3 cellular contexts compared by ENCODE assay signal in genomic region chr16:8975039-8975438, GRCh38.
TF ChIP-seq lines count a peak whose summit lies in the region.

No MANE protein-coding gene starts in this region.

TF ChIP-seq in GM23338, 12 proteins besides CTCF, POLR2A, EP300 and RAD21 (continues in another document):
- no peak for TF ChIP-seq EZH2phosphoT487 (IDR thresholded peaks at IDR 0.05; ENCODE audit: unreplicated experiment)
- no peak for TF ChIP-seq ZNF462 (CRISPR knock-in tag; IDR thresholded peaks at IDR 0.05)

TF ChIP-seq in K562, 482 proteins besides CTCF, POLR2A, EP300 and RAD21:
- TF ChIP-seq HNRNPLL (IDR thresholded peaks at IDR 0.05; ENCODE audit: low read depth, low read length, poor library complexity, severe bottlenecking) (peak; percentile 61), ZNF766 (CRISPR knock-in tag; conservative IDR thresholded peaks at IDR 0.05) (no peak)

TF ChIP-seq in HepG2, 621 proteins besides CTCF, POLR2A, EP300 and RAD21:
- no peak for TF ChIP-seq TGIF2 (CRISPR knock-in tag; IDR thresholded peaks at IDR 0.05)
- no peak for TF ChIP-seq KDM3A (CRISPR knock-in tag; IDR thresholded peaks at IDR 0.05; ENCODE audit: low read depth)
- TF ChIP-seq ZNF20 (CRISPR knock-in tag; IDR thresholded peaks at IDR 0.05), result no peak
- no peak for TF ChIP-seq ZNF556 (CRISPR knock-in tag; IDR thresholded peaks at IDR 0.05; ENCODE audit: borderline replicate concordance)
- no peak for TF ChIP-seq ZMAT5 (CRISPR knock-in tag; IDR thresholded peaks at IDR 0.05; ENCODE audit: borderline replicate concordance, low read depth)
- no peak for TF ChIP-seq HDAC1 (CRISPR knock-in tag; IDR thresholded peaks at IDR 0.05)
- TF ChIP-seq XBP1 (CRISPR knock-in tag; IDR thresholded peaks at IDR 0.05), result no peak
- TF ChIP-seq ZNF282 (IDR thresholded peaks at IDR 0.05; ENCODE audit: partially characterized antibody), result no peak
- TF ChIP-seq SRSF4 (IDR thresholded peaks at IDR 0.05; ENCODE audit: low read depth, low read length, poor library complexity, severe bottlenecking), result no peak
- no peak for TF ChIP-seq ZNF616 (CRISPR knock-in tag; IDR thresholded peaks at IDR 0.05; ENCODE audit: low read depth)
